11 cellular contexts compared by ENCODE assay signal in genomic region chr10:125824736-125825135, GRCh38. TPM values are rescaled to one million over a fixed set of nuclear protein-coding genes. Genes with fewer than 3 reads are reported as not detected.
DNase-seq lines count a peak whose midpoint lies in the region; ATAC-seq, FAIRE-seq and TF ChIP-seq lines count a peak whose summit lies in the region.
"Had no signal": no experiment of that assay in that cellular context is flagged by ENCODE, and none has a peak within 500 bp of the region (broad histone marks: within the 10 kb centered on the region; RNA-seq: fewer than 3 reads in every experiment).

No MANE protein-coding gene starts in this region.

- H3K27ac Mint-ChIP-seq in H9 (no peak overlapping the region), glutamatergic neuron (ENCODE audit: unreplicated experiment) (no peak overlapping the region), T-cell (no peak overlapping the region)
- H3K27ac Mint-ChIP-seq: brain had no signal

- H3K18ac ChIP-seq in H9 (ENCODE audit: insufficient read length, low read depth, low read length): no peak overlapping the region

- 0 out of 6 replicates have a peak, but pooled peaks of 1 of the 2 experiments have one; percentile 19 for ATAC-seq in A549
- no peak for ATAC-seq in T-cell (replicated peaks in 1 of 4)

- no peak overlapping the region for H2AK5ac ChIP-seq in H9 (ENCODE audit: insufficient read length, low read length)

- H3T11ph ChIP-seq in H9 (ENCODE audit: low read length): no peak overlapping the region

- H3K23me2 ChIP-seq in H9 (ENCODE audit: insufficient read length, low read depth, low read length, poor library complexity, severe bottlenecking): no peaks in the 10 kb centered on the region

- H3K9ac ChIP-seq in H9 (ENCODE audit: extremely low read depth, insufficient read length, low read length) (peak overlapping the region; percentile 39), SU-DHL-6 (ENCODE audit: low read length) (peak overlapping the region; percentile 79)

- 56% methylated on average over 1 of the region's 1 CpG for WGBS in A549 (ENCODE audit: missing lambda C conversion rate)
- no CpG with 5 or more reads among the region's 1 CpG for WGBS in H9 (ENCODE audit: extremely low coverage, insufficient read length, low lambda C conversion rate)

- POLR2A ChIA-PET in A549 (lab: Yijun Ruan, JAX) (no interaction called here), T-cell (lab: Charles Lee) (no interaction called here)

- H3K27ac ChIP-seq in A549: peak overlapping the region; percentile 11 to 99; a peak in 4 of 6 replicates
- no peak overlapping the region for H3K27ac ChIP-seq in H9 (ENCODE audit: insufficient read length, low read depth, low read length)
- H3K27ac ChIP-seq in SU-DHL-6 (ENCODE audit: low read depth, low read length): no peak overlapping the region

- no peak overlapping the region for H2BK120ac ChIP-seq in H9 (ENCODE audit: low read depth, low read length, poor library complexity, severe bottlenecking)

- no peak for TF ChIP-seq POLR2A in A549 (IDR thresholded peaks at IDR 0.05; ENCODE audit: low read length)

- no peak for TF ChIP-seq CTCF in A549 (IDR thresholded peaks at IDR 0.05)
- TF ChIP-seq CTCF in H9 (conservative IDR thresholded peaks at IDR 0.05): no peak
- no peak for TF ChIP-seq CTCF in SU-DHL-6 (IDR thresholded peaks at IDR 0.05; ENCODE audit: insufficient read depth, low read length, poor library complexity, severe bottlenecking)
- no peak for TF ChIP-seq CTCF in glutamatergic neuron (IDR thresholded peaks at IDR 0.05; ENCODE audit: partially characterized antibody, unreplicated experiment)

- no peak for FAIRE-seq in A549 (lab: Jason Lieb, UNC)

- CTCF ChIA-PET in A549 (lab: Yijun Ruan, JAX): interaction anchor here (1.2 kb wide), 1 partner anchor 10 kb away, joined by 6 read pairs; no protein-coding TSS in a partner anchor
- CTCF ChIA-PET in T-cell (lab: Charles Lee): no interaction called here

- H3K4me3 Mint-ChIP-seq in H9 (no peak overlapping the region), glutamatergic neuron (ENCODE audit: unreplicated experiment) (no peak overlapping the region), T-cell (no peak overlapping the region)

- H3K36me3 Mint-ChIP-seq in H9 (ENCODE audit: insufficient read depth in 1 of 3, low read depth in 3 of 3) (peaks cover 21 to 41% (median 40%) of the 10 kb centered on the region in 3 experiments; a peak in 6 of 7 replicates), glutamatergic neuron (ENCODE audit: unreplicated experiment) (no peaks in the 10 kb centered on the region), T-cell (peaks cover 26% of the 10 kb centered on the region)

- H3K4me3 ChIP-seq in A549 (peak overlapping the region; percentile 88), SU-DHL-6 (ENCODE audit: insufficient read depth, low read length, poor library complexity, severe bottlenecking) (peak overlapping the region; percentile 86)

- H4K91ac ChIP-seq in H9 (ENCODE audit: insufficient read length, low read depth, low read length): no peak overlapping the region

- H2AFZ ChIP-seq in H9 (ENCODE audit: low read length) (no peak overlapping the region), SU-DHL-6 (ENCODE audit: low read depth, low read length, severe bottlenecking) (no peak overlapping the region)

- H4K8ac ChIP-seq in H9 (replicated peaks; ENCODE audit: insufficient read length, low read depth, low read length): no peak overlapping the region

- no peaks in the 10 kb centered on the region for H3K9me2 ChIP-seq in SU-DHL-6 (replicated peaks; ENCODE audit: insufficient read depth, low read length)

- H3K4me1 Mint-ChIP-seq in H9 (peaks cover 5 to 6% of the 10 kb centered on the region in 2 experiments), glutamatergic neuron (ENCODE audit: low read depth, unreplicated experiment) (peaks cover 2% of the 10 kb centered on the region), T-cell (peaks cover 21 to 38% (median 34%) of the 10 kb centered on the region in 3 donors)

- TF ChIP-seq RAD21 in A549 (conservative IDR thresholded peaks at IDR 0.05 in 1 of 2, IDR thresholded peaks at IDR 0.05 in 1 of 2): no peak

- H3K9me3 Mint-ChIP-seq in H9 (no peaks in the 10 kb centered on the region), glutamatergic neuron (ENCODE audit: unreplicated experiment) (no peaks in the 10 kb centered on the region), T-cell (no peaks in the 10 kb centered on the region)

- H3K79me1 ChIP-seq in H9 (ENCODE audit: insufficient read depth, low read depth, low read length, poor library complexity, severe bottlenecking): peaks cover 2% of the 10 kb centered on the region

- peaks cover 22% of the 10 kb centered on the region for H3K36me3 ChIP-seq in SU-DHL-6 (ENCODE audit: low read length)

- H2BK12ac ChIP-seq in H9 (ENCODE audit: insufficient read length, low read depth, low read length): no peak overlapping the region

- no peak overlapping the region for H3K56ac ChIP-seq in H9 (ENCODE audit: insufficient read length, low read depth, low read length)

- H3F3A ChIP-seq in SU-DHL-6 (ENCODE audit: insufficient read depth): peaks cover 4% of the 10 kb centered on the region; the same call in 1 of the 2 replicates

- H3K79me2 ChIP-seq in H9 (ENCODE audit: insufficient read depth, low read length): peaks cover 23% of the 10 kb centered on the region
- peaks cover 50% of the 10 kb centered on the region for H3K79me2 ChIP-seq in SU-DHL-6 (ENCODE audit: insufficient read depth, low read length)

- H3K27me3 Mint-ChIP-seq in H9 (ENCODE audit: low read depth): no peaks in the 10 kb centered on the region
- H3K27me3 Mint-ChIP-seq in glutamatergic neuron (ENCODE audit: unreplicated experiment): no peaks in the 10 kb centered on the region
- H3K27me3 Mint-ChIP-seq in T-cell: no peaks in the 10 kb centered on the region
- H3K27me3 Mint-ChIP-seq: brain had no signal

- H3K4me2 ChIP-seq in A549: peak overlapping the region; percentile 85
- H3K4me2 ChIP-seq in H9 (ENCODE audit: insufficient read depth, insufficient read length, low read length): peak overlapping the region; percentile 53
- H3K4me2 ChIP-seq in SU-DHL-6 (ENCODE audit: low read depth, low read length, poor library complexity, severe bottlenecking): peak overlapping the region; percentile 79

- H2BK20ac ChIP-seq in H9 (ENCODE audit: low read depth, low read length, poor library complexity, severe bottlenecking): no peak overlapping the region

- H3K9me3 ChIP-seq in A549: no peaks in the 10 kb centered on the region
- H3K9me3 ChIP-seq in H9 (ENCODE audit: control insufficient read depth, low read depth, low read length): no peaks in the 10 kb centered on the region
- H3K9me3 ChIP-seq in SU-DHL-6 (ENCODE audit: insufficient read depth, low read length): no peaks in the 10 kb centered on the region

- H2BK15ac ChIP-seq in H9 (ENCODE audit: low read depth, low read length): no peak overlapping the region

- H3K27me3 ChIP-seq in H9 (ENCODE audit: insufficient read depth, low read length): no peaks in the 10 kb centered on the region
- H3K27me3 ChIP-seq in SU-DHL-6 (ENCODE audit: low read length): no peaks in the 10 kb centered on the region

- H4K5ac ChIP-seq in H9 (ENCODE audit: insufficient read length, low read depth, low read length): no peak overlapping the region

- H2BK5ac ChIP-seq in H9 (ENCODE audit: insufficient read length, low read length): no peak overlapping the region

- no peak overlapping the region for H3K4ac ChIP-seq in H9 (ENCODE audit: low read depth, low read length)

- no peak for TF ChIP-seq EP300 in A549 (IDR thresholded peaks at IDR 0.05)

- H3K23ac ChIP-seq in H9 (ENCODE audit: insufficient read length, low read depth, low read length): no peak overlapping the region

- H4K20me1 ChIP-seq in H9 (ENCODE audit: control insufficient read depth, insufficient read depth, insufficient read length): no peaks in the 10 kb centered on the region
- 0 out of 2 replicates have a peak, but pooled peaks cover 4% of the 10 kb centered on the region for H4K20me1 ChIP-seq in SU-DHL-6 (ENCODE audit: low read depth, low read length)

- no peak overlapping the region for H3K14ac ChIP-seq in H9 (ENCODE audit: insufficient read depth, low read length)

- peaks cover 25% of the 10 kb centered on the region for H3K4me1 ChIP-seq in A549
- H3K4me1 ChIP-seq in H9 (ENCODE audit: insufficient read depth, low read length): 0 out of 2 replicates have a peak, but pooled peaks cover 2% of the 10 kb centered on the region

- peak; percentile 15 to 24 for DNase-seq in A549 (ENCODE audit: low read depth in 1 of 2, low spot score in 1 of 2)
- DNase-seq in H9: no peak
- peak; percentile 36 for DNase-seq in iris pigment epithelial cell (ENCODE audit: low read depth)
- DNase-seq in ureter (ENCODE audit: low spot score): no peak
- no peak for DNase-seq in glutamatergic neuron
- no peak for DNase-seq in DMS114 treated with DMSO at 0.1 percent for 48 hours (lab: John Stamatoyannopoulos, UW; ENCODE audit: unreplicated experiment)
- no peak for DNase-seq in T-cell
- DNase-seq: NCI-H1092 treated with DMSO at 0.1 percent for 48 hours; stimulated activated CD8-positive, alpha-beta memory T cell treated with anti-CD3 and anti-CD28 coated beads, Interleukin-4, amount 100 ng/mL, for 48 hours had no signal

RNA-seq across cellular contexts. Expression of gene BCCIP, which starts 1.4 kb away (rescaled TPM):
- polyA plus RNA-seq in A549 (2011; rRNA removed): 74.0 and 130 TPM in 2 replicates
- polyA plus RNA-seq in A549 (2012; cell fraction: cytosol; rRNA removed): 34.7 and 47.0 TPM in 2 replicates
- 9.4 and 14.5 TPM in 2 replicates for polyA plus RNA-seq in A549 (2012; cell fraction: nucleus; rRNA removed)
- polyA plus RNA-seq in A549 (2017; fragmentation: RNase III; extraction: RNeasy Plus Mini Kit Qiagen cat#74134 plus additional on column Dnase treatment): 140 to 170 TPM (median 142 TPM) in 3 replicates
- 18.0 and 21.0 TPM in 2 replicates for polyA minus RNA-seq in A549 (2011; rRNA and poly(A)+ RNA removed)
- total RNA-seq in H9 (2021): 119 and 121 TPM in 2 replicates
- total RNA-seq in ureter: 58.7 TPM
- total RNA-seq in glutamatergic neuron (ENCODE audit: unreplicated experiment): 50.9 TPM
- total RNA-seq in T-cell: 10 to 100 TPM; 34.0 to 43.2 (median 38.2) TPM

RNA-seq across cellular contexts. Expression of gene UROS, which starts 1.7 kb away (rescaled TPM):
- polyA plus RNA-seq in A549 (2011; rRNA removed): 53.6 and 71.1 TPM in 2 replicates
- 44.1 and 50.7 TPM in 2 replicates for polyA plus RNA-seq in A549 (2012; cell fraction: cytosol; rRNA removed)
- polyA plus RNA-seq in A549 (2012; cell fraction: nucleus; rRNA removed): 67.1 and 71.3 TPM in 2 replicates
- polyA plus RNA-seq in A549 (2017; fragmentation: RNase III; extraction: RNeasy Plus Mini Kit Qiagen cat#74134 plus additional on column Dnase treatment): 50.2 to 52.9 TPM (median 51.1 TPM) in 3 replicates
- polyA minus RNA-seq in A549 (2011; rRNA and poly(A)+ RNA removed): 33.6 and 35.4 TPM in 2 replicates
- total RNA-seq in H9 (2021): 41.0 and 42.3 TPM in 2 replicates
- 49.4 TPM for total RNA-seq in ureter
- total RNA-seq in glutamatergic neuron (ENCODE audit: unreplicated experiment): 48.0 TPM
- 10 to 100 TPM; 28.9 to 39.2 (median 35.5) TPM for total RNA-seq in T-cell

RNA-seq across cellular contexts. Expression of gene MMP21, which starts 49.1 kb away (rescaled TPM):
- polyA plus RNA-seq in A549 (2011; rRNA removed): 0.04 and 0.08 TPM in 2 replicates
- polyA plus RNA-seq in A549 (2012; cell fraction: cytosol; rRNA removed): not detected in 2 replicates
- polyA plus RNA-seq in A549 (2012; cell fraction: nucleus; rRNA removed): 0.07 and 0.14 TPM in 2 replicates
- polyA plus RNA-seq in A549 (2017; fragmentation: RNase III; extraction: RNeasy Plus Mini Kit Qiagen cat#74134 plus additional on column Dnase treatment): 0.04 TPM in 2 of 3 replicates, not detected in the other
- polyA minus RNA-seq in A549 (2011; rRNA and poly(A)+ RNA removed): not detected in 2 replicates
- total RNA-seq in H9 (2021): not detected in 2 replicates
- total RNA-seq in ureter: not detected
- total RNA-seq in glutamatergic neuron (ENCODE audit: unreplicated experiment): not detected
- under 1 TPM; 0.30 to 0.49 (median 0.44) TPM for total RNA-seq in T-cell

RNA-seq across cellular contexts. Expression of gene DHX32, which starts 56.4 kb away (rescaled TPM):
- 59.2 and 61.8 TPM in 2 replicates for polyA plus RNA-seq in A549 (2011; rRNA removed)
- polyA plus RNA-seq in A549 (2012; cell fraction: cytosol; rRNA removed): 14.3 and 16.2 TPM in 2 replicates
- 10.0 and 15.6 TPM in 2 replicates for polyA plus RNA-seq in A549 (2012; cell fraction: nucleus; rRNA removed)
- 28.2 to 40.5 TPM (median 37.4 TPM) in 3 replicates for polyA plus RNA-seq in A549 (2017; fragmentation: RNase III; extraction: RNeasy Plus Mini Kit Qiagen cat#74134 plus additional on column Dnase treatment)
- polyA minus RNA-seq in A549 (2011; rRNA and poly(A)+ RNA removed): 32.2 and 34.6 TPM in 2 replicates
- 10.7 and 12.0 TPM in 2 replicates for total RNA-seq in H9 (2021)
- total RNA-seq in ureter: 30.1 TPM
- 11.3 TPM for total RNA-seq in glutamatergic neuron (ENCODE audit: unreplicated experiment)
- 10 to 100 TPM in 3 of 5 donors, 1 to 10 TPM in 2; 6.9 to 13.4 (median 10.7) TPM for total RNA-seq in T-cell

Comparison
In these comparisons a context has a peak if more than half of its experiments do, and no peak if none do; other contexts are left out.
1. DNase-seq: peak in A549 (2 of 2) and iris pigment epithelial cell (single experiment); none in H9 (single experiment), ureter (single experiment), glutamatergic neuron (single experiment), DMS114 treated with DMSO at 0.1 percent for 48 hours (single experiment) and T-cell (0 of 34).
2. H3K27ac ChIP-seq: peak in A549 (2 of 2); none in H9 (single experiment) and SU-DHL-6 (single experiment).
3. Peak in every context shown above with its lines, with median percentiles within 50 percentile points of each other: H3K4me2 ChIP-seq.